Comparison of ENCODE assay signal across 13 cellular contexts in genomic region chr7:27046854-27047549, GRCh38. TPM values are rescaled to one million over a fixed set of nuclear protein-coding genes. Genes with fewer than 3 reads are reported as not detected.
DNase-seq lines count a peak whose midpoint lies in the region; ATAC-seq and TF ChIP-seq lines count a peak whose summit lies in the region.
"Had no signal": no experiment of that assay in that cellular context is flagged by ENCODE, and none has a peak within 500 bp of the region (broad histone marks: within the 10 kb centered on the region; RNA-seq: fewer than 3 reads in every experiment).

No MANE protein-coding gene starts in this region.

- no peak for TF ChIP-seq CTCF in AG10803 (conservative IDR thresholded peaks at IDR 0.05; ENCODE audit: low read length)
- TF ChIP-seq CTCF in fibroblast of villous mesenchyme (IDR thresholded peaks at IDR 0.05; ENCODE audit: insufficient read depth, low read depth, low read length): no peak
- TF ChIP-seq CTCF in gastrocnemius medialis (IDR thresholded peaks at IDR 0.05 in 4 of 5, conservative IDR thresholded peaks at IDR 0.05 in 1 of 5): no peak
- no peak for TF ChIP-seq CTCF in stomach (IDR thresholded peaks at IDR 0.05)

- no peaks in the 10 kb centered on the region for H3K36me3 ChIP-seq in SJSA1
- no peaks in the 10 kb centered on the region for H3K36me3 ChIP-seq in gastrocnemius medialis
- H3K36me3 ChIP-seq in stomach: no peaks in the 10 kb centered on the region
- H3K36me3 ChIP-seq: upper lobe of right lung had no signal

- H3K27ac ChIP-seq in SJSA1 (no peak overlapping the region), gastrocnemius medialis (no peak overlapping the region), stomach (no peak overlapping the region)
- H3K27ac ChIP-seq: C4-2B, upper lobe of right lung had no signal

- DNase-seq in AG10803 (ENCODE audit: low read depth): peak; percentile 54
- DNase-seq in HT1080 (ENCODE audit: low read depth): peak; percentile 79
- DNase-seq in SJSA1 (ENCODE audit: low read depth in 1 of 2, low spot score in 2 of 2): peak; percentile 18 to 46
- peak; percentile 51 for DNase-seq in fibroblast of villous mesenchyme (ENCODE audit: low read depth)
- no peak for DNase-seq in gastrocnemius medialis
- DNase-seq in effector CD4-positive, alpha-beta T cell: no peak
- DNase-seq in stomach: no peak
- DNase-seq in stimulated activated CD4-positive, alpha-beta T cell treated with anti-CD3 and anti-CD28 coated beads, Interleukin-1b, Interleukin-23, amount 100 ng/mL, for 48 hours: no peak
- DNase-seq: activated B cell treated with CpG ODN at 0.5 μM for 24 hours, NCI-H1436 treated with DMSO at 0.1 percent for 48 hours, upper lobe of right lung had no signal

- no peak for TF ChIP-seq POLR2A in gastrocnemius medialis (IDR thresholded peaks at IDR 0.05)
- no peak for TF ChIP-seq POLR2A in stomach (IDR thresholded peaks at IDR 0.05)

- H3K9me3 ChIP-seq in SJSA1 (replicated peaks): no peaks in the 10 kb centered on the region
- no peaks in the 10 kb centered on the region for H3K9me3 ChIP-seq in gastrocnemius medialis
- no peaks in the 10 kb centered on the region for H3K9me3 ChIP-seq in stomach
- H3K9me3 ChIP-seq: upper lobe of right lung had no signal

- H3K4me1 ChIP-seq in SJSA1 (replicated peaks) (peaks cover 7% of the 10 kb centered on the region), gastrocnemius medialis (no peaks in the 10 kb centered on the region), stomach (no peaks in the 10 kb centered on the region)
- H3K4me1 ChIP-seq: upper lobe of right lung had no signal

- no peak overlapping the region for H3K4me3 ChIP-seq in AG10803 (ENCODE audit: low read length)
- H3K4me3 ChIP-seq in SJSA1: no peak overlapping the region
- no peak overlapping the region for H3K4me3 ChIP-seq in fibroblast of villous mesenchyme (ENCODE audit: low read depth, low read length)
- H3K4me3 ChIP-seq in gastrocnemius medialis: no peak overlapping the region
- H3K4me3 ChIP-seq in stomach: no peak overlapping the region
- H3K4me3 ChIP-seq: upper lobe of right lung had no signal

- in situ Hi-C loops in gastrocnemius medialis (cut with MboI; ENCODE audit: low sequenced_read_pairs in 4 of 4): no loop called here

- H3K27me3 ChIP-seq in SJSA1 (replicated peaks) (no peaks in the 10 kb centered on the region), gastrocnemius medialis (no peaks in the 10 kb centered on the region), stomach (no peaks in the 10 kb centered on the region)
- H3K27me3 ChIP-seq: upper lobe of right lung had no signal

- ATAC-seq in gastrocnemius medialis: no peak
- ATAC-seq: upper lobe of right lung had no signal

- intact Hi-C loops in gastrocnemius medialis (cut with DNase I; ENCODE audit: low total_unique reads): no loop called here
- intact Hi-C loops in stomach (cut with DNase I; ENCODE audit: low total_unique reads): no loop called here

- 72 to 90% (median 78%) methylated on average over 7 of the region's 7 CpGs for WGBS in stomach, 5 donors

- no peak for TF ChIP-seq EP300 in stomach (IDR thresholded peaks at IDR 0.05)

RNA-seq across cellular contexts. Expression of gene HOXA1, which starts 48.8 kb away (rescaled TPM):
- 1.3 and 1.6 TPM in 2 replicates for total RNA-seq in HT1080 (2014; rRNA removed; shearing (Covaris generic))
- polyA plus RNA-seq in HT1080 (2015; cell fraction: cytosol; rRNA removed): 2.9 and 3.4 TPM in 2 replicates
- 2.1 and 2.5 TPM in 2 replicates for polyA plus RNA-seq in HT1080 (2015; cell fraction: nucleus; rRNA removed)
- 2.0 and 5.8 TPM in 2 replicates for total RNA-seq in SJSA1 (2014; rRNA removed; shearing (Covaris generic))
- total RNA-seq in fibroblast of villous mesenchyme (0.32 and 0.43 TPM in 2 replicates), gastrocnemius medialis (under 1 TPM in 2 of 4 donors, not detected in 2; 0.16 to 0.36 TPM), stomach (under 1 TPM in 1 of 5 donors, not detected in 4; 0.55 TPM)
- 1 to 10 TPM in 1 of 3 donors, under 1 TPM in 1, not detected in 1; 0.31 to 1.1 TPM for polyA plus RNA-seq in stomach
- total RNA-seq: skeletal muscle tissue had no signal

RNA-seq across cellular contexts. Expression of gene HOXA2, which starts 55.5 kb away (rescaled TPM):
- not detected in 2 replicates for total RNA-seq in HT1080 (2014; rRNA removed; shearing (Covaris generic))
- polyA plus RNA-seq in HT1080 (2015; cell fraction: cytosol; rRNA removed): not detected in 2 replicates
- 0.17 and 0.34 TPM in 2 replicates for polyA plus RNA-seq in HT1080 (2015; cell fraction: nucleus; rRNA removed)
- total RNA-seq in SJSA1 (2014; rRNA removed; shearing (Covaris generic)): 0.47 and 2.3 TPM in 2 replicates
- total RNA-seq in fibroblast of villous mesenchyme (0.64 and 0.86 TPM in 2 replicates), gastrocnemius medialis (under 1 TPM in 3 of 4 donors, not detected in 1; 0.29 to 0.88 (median 0.38) TPM), stomach (1 to 10 TPM in 3 of 5 donors, under 1 TPM in 1, not detected in 1; 0.89 to 2.3 (median 1.1) TPM)
- 1 to 10 TPM; 1.1 to 3.7 (median 1.2) TPM for polyA plus RNA-seq in stomach
- total RNA-seq: activated B cell treated with CpG ODN at 0.5 μM for 24 hours had no signal

Comparison
In these comparisons a context has a peak if more than half of its experiments do, and no peak if none do; other contexts are left out.
1. DNase-seq: peak in AG10803 (single experiment), HT1080 (single experiment), SJSA1 (2 of 2) and fibroblast of villous mesenchyme (single experiment); none in gastrocnemius medialis (0 of 2), effector CD4-positive, alpha-beta T cell (single experiment), stomach (single experiment) and stimulated activated CD4-positive, alpha-beta T cell treated with anti-CD3 and anti-CD28 coated beads, Interleukin-1b, Interleukin-23, amount 100 ng/mL, for 48 hours (single experiment).